In genomic region chr19:15222738-15223648, GRCh38 we compare ENCODE assay signal across 8 cellular contexts. TPM values are rescaled to one million over a fixed set of nuclear protein-coding genes. Genes with fewer than 3 reads are reported as not detected.
DNase-seq lines count a peak whose midpoint lies in the region; ATAC-seq and TF ChIP-seq lines count a peak whose summit lies in the region.

No MANE protein-coding gene starts in this region.

- peak overlapping the region; percentile 74 for H2BK5ac ChIP-seq in mesendoderm (ENCODE audit: low read length)

- H3K9me3 ChIP-seq in NT2/D1 (ENCODE audit: insufficient read depth, low read length), result no peaks in the 10 kb centered on the region

- H3K27me3 ChIP-seq in NT2/D1 (ENCODE audit: insufficient read depth, insufficient read length) (no peaks in the 10 kb centered on the region), mesendoderm (ENCODE audit: insufficient read depth, low read length, poor library complexity) (no peaks in the 10 kb centered on the region)

- no peak overlapping the region for H3K18ac ChIP-seq in mesendoderm (ENCODE audit: low read length)

- no peaks in the 10 kb centered on the region for H3K9me3 Mint-ChIP-seq in endothelial cell (ENCODE audit: unreplicated experiment)

- TF ChIP-seq CTCF in AG09319 (IDR thresholded peaks at IDR 0.05; ENCODE audit: low read depth, low read length), result no peak
- TF ChIP-seq CTCF in endothelial cell (IDR thresholded peaks at IDR 0.05; ENCODE audit: unreplicated experiment), result no peak

- H3K79me1 ChIP-seq in mesendoderm (ENCODE audit: low read length), result no peaks in the 10 kb centered on the region

- H4K8ac ChIP-seq in mesendoderm (ENCODE audit: low read depth, low read length), result no peak overlapping the region

- H3K4me2 ChIP-seq in mesendoderm (ENCODE audit: low read length), result peak overlapping the region; percentile 96

- no peak overlapping the region for H2AK5ac ChIP-seq in mesendoderm (ENCODE audit: low read length)

- H3K4ac ChIP-seq in mesendoderm (ENCODE audit: low read depth, low read length), result no peak overlapping the region

- peak overlapping the region; percentile 81 for H3K27ac ChIP-seq in mesendoderm (ENCODE audit: low read depth, low read length)

- no peaks in the 10 kb centered on the region for H3K36me3 ChIP-seq in NT2/D1 (ENCODE audit: insufficient read depth, insufficient read length, low read length)
- no peaks in the 10 kb centered on the region for H3K36me3 ChIP-seq in mesendoderm (ENCODE audit: control insufficient read depth, insufficient read depth, low read length)

- peaks cover 12% of the 10 kb centered on the region for H3K4me1 Mint-ChIP-seq in endothelial cell (ENCODE audit: unreplicated experiment)

- peaks cover 8% of the 10 kb centered on the region for H3K36me3 Mint-ChIP-seq in endothelial cell (ENCODE audit: low read depth, unreplicated experiment)

- H3K27me3 Mint-ChIP-seq in endothelial cell (ENCODE audit: unreplicated experiment), result peaks cover 23% of the 10 kb centered on the region

- H3K27ac Mint-ChIP-seq in endothelial cell (ENCODE audit: unreplicated experiment), result peak overlapping the region; percentile 88

- no peak overlapping the region for H2BK15ac ChIP-seq in mesendoderm (replicated peaks; ENCODE audit: low read depth)

- no peaks in the 10 kb centered on the region for H3K79me2 ChIP-seq in mesendoderm (ENCODE audit: control insufficient read depth, insufficient read depth, low read length)

- ATAC-seq in GM19372 (IDR thresholded peaks at IDR 0.05; ENCODE audit: low read depth, unreplicated experiment), result peak; percentile 92

- no peak overlapping the region for H2BK120ac ChIP-seq in mesendoderm (ENCODE audit: low read depth, low read length)

- peak overlapping the region; percentile 30 for H3K23ac ChIP-seq in mesendoderm (ENCODE audit: low read length)

- H3K9ac ChIP-seq in NT2/D1 (ENCODE audit: insufficient read length, low read depth), result peak overlapping the region; percentile 86
- H3K9ac ChIP-seq in mesendoderm (ENCODE audit: low read length), result peak overlapping the region; percentile 77

- DNase-seq in AG09319 (ENCODE audit: extremely low read depth, low read depth), result peak; percentile 91
- peak in 71 of 76 experiments; percentile 10 to 92 (median 79) for DNase-seq in HUDEP-2 (lab: John Stamatoyannopoulos, UW; ENCODE audit: unreplicated experiment in 76 of 76)
- DNase-seq in NT2/D1 (ENCODE audit: low read depth, low spot score), result peak; percentile 95
- peak; percentile 84 for DNase-seq in activated CD8-positive, alpha-beta memory T cell treated with anti-CD3 and anti-CD28 coated beads, Interleukin-2, amount 50 U/mL, for 48 hours
- peak; percentile 92 for DNase-seq in endothelial cell (ENCODE audit: low spot score)
- DNase-seq in mesendoderm, result peak; percentile 99
- peak; percentile 64 for DNase-seq in stimulated activated CD8-positive, alpha-beta memory T cell treated with anti-CD3 and anti-CD28 coated beads, Interleukin-12 subunit alpha, Interleukin-12 subunit beta, amount 100 ng/mL, for 4 hours (ENCODE audit: low read depth)

- H4K5ac ChIP-seq in mesendoderm (ENCODE audit: low read length), result no peak overlapping the region

- peak overlapping the region; percentile 92 for H3K56ac ChIP-seq in mesendoderm (ENCODE audit: low read length)

- WGBS in mesendoderm (ENCODE audit: extremely low coverage, insufficient coverage, low lambda C conversion rate), result no CpG with 5 or more reads among the region's 48 CpGs

- H3K4me3 ChIP-seq in NT2/D1 (ENCODE audit: insufficient read length, low read depth) (peak overlapping the region; percentile 77), mesendoderm (ENCODE audit: low read length) (peak overlapping the region; percentile 50)

- H3K4me3 Mint-ChIP-seq in endothelial cell (ENCODE audit: unreplicated experiment), result peak overlapping the region; percentile 86

- H3K4me1 ChIP-seq in NT2/D1 (ENCODE audit: insufficient read depth, insufficient read length) (peaks cover 10% of the 10 kb centered on the region), mesendoderm (ENCODE audit: control insufficient read depth, low read depth, low read length) (no peaks in the 10 kb centered on the region)

RNA-seq across cellular contexts. Expression of gene EPHX3, which starts 9.3 kb away (rescaled TPM):
- total RNA-seq in endothelial cell (ENCODE audit: unreplicated experiment), result 1.6 TPM
- 20.0 TPM for polyA plus RNA-seq in mesendoderm (2013, experiment 1 of 2)
- 20.1 TPM for polyA plus RNA-seq in mesendoderm (2013, experiment 2 of 2)

RNA-seq across cellular contexts. Expression of gene NOTCH3, which starts 22.2 kb away (rescaled TPM):
- total RNA-seq in endothelial cell (ENCODE audit: unreplicated experiment), result 96.8 TPM
- 22.0 TPM for polyA plus RNA-seq in mesendoderm (2013, experiment 1 of 2)
- 22.6 TPM for polyA plus RNA-seq in mesendoderm (2013, experiment 2 of 2)

Comparison
In these comparisons a context has a peak if more than half of its experiments do, and no peak if none do; other contexts are left out.
1. Peak in every context shown above with its lines: DNase-seq, ATAC-seq, H3K4me3 ChIP-seq and H3K27ac ChIP-seq.